In the genomic region with DNA sequence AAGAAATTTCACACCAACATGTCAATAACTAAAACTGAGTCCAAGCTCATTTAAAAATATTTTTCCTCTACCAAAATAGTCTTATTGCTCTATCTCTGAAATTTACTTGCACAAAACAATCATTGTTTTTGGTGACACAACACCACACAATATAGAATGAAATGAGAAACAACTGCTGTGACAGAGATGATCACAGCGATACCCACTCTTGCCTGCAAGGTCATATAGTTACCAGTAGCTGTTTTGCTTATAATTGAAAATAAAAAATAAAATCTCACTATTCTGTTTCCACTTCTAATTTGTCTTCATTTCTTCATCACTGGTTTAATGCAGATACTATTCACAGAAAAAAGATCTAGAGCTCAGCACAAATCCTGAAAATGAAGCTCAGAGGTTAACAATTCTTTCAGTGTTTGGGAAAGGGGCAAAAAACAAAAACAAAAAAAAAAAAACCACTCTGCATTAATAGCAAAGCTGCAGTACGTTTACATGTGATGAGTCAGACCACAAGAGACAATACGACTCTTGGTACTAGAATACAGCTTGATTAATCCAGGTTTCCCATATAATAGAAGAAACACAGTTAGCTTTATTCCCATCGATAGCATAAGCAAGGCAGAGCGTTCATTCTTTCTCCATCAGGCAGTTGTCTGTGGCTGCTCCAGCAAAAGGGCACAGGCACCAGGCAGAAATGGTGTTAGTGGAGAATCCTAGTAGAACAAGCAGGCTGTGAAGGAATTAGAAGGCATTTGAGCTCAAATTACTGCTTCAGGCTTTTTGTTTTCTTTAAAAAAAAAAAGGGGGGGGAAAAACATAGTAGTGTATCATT, we compare ENCODE assay signal across 8 cellular contexts. TPM values are rescaled to one million over a fixed set of nuclear protein-coding genes. Genes with fewer than 3 reads are reported as not detected.
DNase-seq lines count a peak whose midpoint lies in the region; ATAC-seq and TF ChIP-seq lines count a peak whose summit lies in the region.

No MANE protein-coding gene starts in this region.

- no peak overlapping the region for H3K23ac ChIP-seq in trophoblast cell (ENCODE audit: low read length)

- no peaks in the 10 kb centered on the region for H3K36me3 ChIP-seq in adrenal gland (replicated peaks in 1 of 2)
- H3K36me3 ChIP-seq in heart left ventricle: peaks cover 0 to 2% (median 0%) of the 10 kb centered on the region in 9 donors
- H3K36me3 ChIP-seq in trophoblast cell (ENCODE audit: control insufficient read depth in 1 of 2, insufficient read depth in 2 of 2, low read length in 2 of 2): no peaks in the 10 kb centered on the region

- TF ChIP-seq CTCF in adrenal gland (IDR thresholded peaks at IDR 0.05) (no peak), heart left ventricle (IDR thresholded peaks at IDR 0.05) (no peak)

- no peaks in the 10 kb centered on the region for H3K79me2 ChIP-seq in trophoblast cell (ENCODE audit: control insufficient read depth, insufficient read depth, low read length, poor library complexity)

- H2BK12ac ChIP-seq in trophoblast cell (ENCODE audit: low read length): no peak overlapping the region

- H3K9me3 ChIP-seq in adrenal gland (replicated peaks in 1 of 3): peaks cover 0 to 8% (median 0%) of the 10 kb centered on the region in 3 donors
- H3K9me3 ChIP-seq in heart left ventricle: no peaks in the 10 kb centered on the region
- H3K9me3 ChIP-seq in trophoblast cell (ENCODE audit: insufficient read depth, low read depth, low read length): no peaks in the 10 kb centered on the region

- TF ChIP-seq POLR2A in adrenal gland (IDR thresholded peaks at IDR 0.05) (no peak), heart left ventricle (IDR thresholded peaks at IDR 0.05) (no peak)

- H3K4me3 ChIP-seq in adrenal gland: peak overlapping the region in 2 of 4 donors; percentile 40 to 48
- H3K4me3 ChIP-seq in heart left ventricle: peak overlapping the region in 11 of 12 donors; percentile 1 to 53 (median 37)
- no peak overlapping the region for H3K4me3 ChIP-seq in trophoblast cell (ENCODE audit: low read depth, low read length)

- no peak overlapping the region for H3K4ac ChIP-seq in trophoblast cell (ENCODE audit: low read depth, low read length)

- H3K4me2 ChIP-seq in trophoblast cell (ENCODE audit: low read length): peak overlapping the region; percentile 57

- H2AK5ac ChIP-seq in trophoblast cell (ENCODE audit: low read length): no peak overlapping the region

- peaks cover 4 to 62% of the 10 kb centered on the region in 2 donors for H3K4me1 ChIP-seq in adrenal gland (replicated peaks in 1 of 2)
- peaks cover 0 to 85% (median 15%) of the 10 kb centered on the region in 12 donors for H3K4me1 ChIP-seq in heart left ventricle
- no peaks in the 10 kb centered on the region for H3K4me1 ChIP-seq in trophoblast cell (ENCODE audit: control insufficient read depth in 1 of 2, insufficient read depth in 2 of 2, low read length in 2 of 2)

- H3K27me3 ChIP-seq in adrenal gland (no peaks in the 10 kb centered on the region), heart left ventricle (no peaks in the 10 kb centered on the region), trophoblast cell (ENCODE audit: insufficient read depth, low read length) (no peaks in the 10 kb centered on the region)

- no peak overlapping the region for H3K18ac ChIP-seq in trophoblast cell (ENCODE audit: low read length)

- no peak overlapping the region for H2BK5ac ChIP-seq in trophoblast cell (ENCODE audit: low read depth, low read length, poor library complexity)

- no peak overlapping the region for H2BK120ac ChIP-seq in trophoblast cell (ENCODE audit: insufficient read depth, low read length, poor library complexity)

- intact Hi-C loops in adrenal gland (cut with DNase I): no loop called here
- intact Hi-C loops in heart left ventricle (cut with DNase I): no loop called here

- H2AFZ ChIP-seq in trophoblast cell (ENCODE audit: insufficient read depth, low read length, poor library complexity): no peak overlapping the region

- no peak overlapping the region for H3K9ac ChIP-seq in trophoblast cell (ENCODE audit: low read length)

- no peak overlapping the region for H4K8ac ChIP-seq in trophoblast cell (ENCODE audit: low read depth, low read length)

- no peak overlapping the region for H3K14ac ChIP-seq in trophoblast cell (ENCODE audit: low read length)

- 6 to 11% (median 8%) methylated on average over 5 of the region's 5 CpGs for WGBS in adrenal gland, 4 donors
- 41 to 48% (median 47%) methylated on average over 5 of the region's 5 CpGs for WGBS in heart left ventricle, 4 donors
- WGBS in trophoblast cell (ENCODE audit: extremely low coverage, insufficient coverage, insufficient read length): no CpG with 5 or more reads among the region's 5 CpGs

- H4K12ac ChIP-seq in trophoblast cell (ENCODE audit: low read depth, low read length): no peak overlapping the region

- no peaks in the 10 kb centered on the region for H3K79me1 ChIP-seq in trophoblast cell (ENCODE audit: low read length)

- H3K27ac ChIP-seq in adrenal gland (peak overlapping the region; percentile 34 to 89 (median 88)), heart left ventricle (peak overlapping the region; percentile 28 to 89 (median 61)), trophoblast cell (ENCODE audit: low read depth, low read length) (peak overlapping the region; percentile 63)

- DNase-seq in DMS 273 (lab: John Stamatoyannopoulos, UW; ENCODE audit: unreplicated experiment) (peak; percentile 40), DMS 273 treated with DMSO at 0.1 percent for 48 hours (lab: John Stamatoyannopoulos, UW) (no peak), MV-4-11 (lab: John Stamatoyannopoulos, UW) (peak; percentile 26), adrenal gland (peak in 5 of 7 donors; percentile 8 to 57 (median 29)), heart left ventricle (no peak), trophoblast cell (peak in 1 of 2 donors; percentile 35)

- ATAC-seq in heart left ventricle (peak in 3 of 4 donors; percentile 37 to 41 (median 39)), GM18861 (IDR thresholded peaks at IDR 0.05; ENCODE audit: unreplicated experiment) (no peak), GM18870 (IDR thresholded peaks at IDR 0.05; ENCODE audit: unreplicated experiment) (no peak)

- no peak overlapping the region for H4K91ac ChIP-seq in trophoblast cell (ENCODE audit: low read depth, low read length)

RNA-seq across cellular contexts. Expression of gene ANKRD28, which starts 0.8 kb away (rescaled TPM):
- total RNA-seq in adrenal gland (10 to 100 TPM; 14.0 to 71.7 (median 49.7) TPM), heart left ventricle (10 to 100 TPM; 20.9 to 32.1 (median 24.6) TPM)
- polyA plus RNA-seq in adrenal gland (10 to 100 TPM; 11.0 to 16.9 (median 16.2) TPM), heart left ventricle (10 to 100 TPM in 1 of 2 donors, 1 to 10 TPM in 1; 4.9 to 15.1 TPM)
- 9.4 and 9.7 TPM in 2 replicates for polyA plus RNA-seq in trophoblast cell (2013)

Comparison
In these comparisons a context has a peak if more than half of its experiments do, and no peak if none do; other contexts are left out.
1. DNase-seq: peak in DMS 273 (single experiment), MV-4-11 (single experiment) and adrenal gland (5 of 7); none in DMS 273 treated with DMSO at 0.1 percent for 48 hours (single experiment) and heart left ventricle (0 of 5).
2. ATAC-seq: peak in heart left ventricle (3 of 4); none in GM18861 (single experiment) and GM18870 (single experiment).
3. Peak in every context shown above with its lines, with median percentiles within 50 percentile points of each other: H3K27ac ChIP-seq.